In genomic region chr7:119102294-119102693, GRCh38 we compare ENCODE assay signal across 17 cellular contexts.
DNase-seq lines count a peak whose midpoint lies in the region; ATAC-seq, FAIRE-seq and TF ChIP-seq lines count a peak whose summit lies in the region.
"Had no signal": no experiment of that assay in that cellular context is flagged by ENCODE, and none has a peak within 500 bp of the region (broad histone marks: within the 10 kb centered on the region; RNA-seq: fewer than 3 reads in every experiment).

No MANE protein-coding gene starts in this region.

- H4K8ac ChIP-seq in H1 (ENCODE audit: extremely low read depth, insufficient read depth, low read length) = no peak overlapping the region

- H3F3A ChIP-seq in GM23338 (replicated peaks; ENCODE audit: low read depth) = no peaks in the 10 kb centered on the region

- H2AK5ac ChIP-seq in H1 (ENCODE audit: low read depth, low read length) = no peak overlapping the region

- H3K56ac ChIP-seq in H1 (replicated peaks; ENCODE audit: insufficient read length, low read depth, low read length) = no peak overlapping the region

- H2BK120ac ChIP-seq in H1 (replicated peaks; ENCODE audit: low read depth, low read length) = no peak overlapping the region

- no peak overlapping the region for H2BK5ac ChIP-seq in H1 (ENCODE audit: low read depth, low read length)

- no peak overlapping the region for H2BK20ac ChIP-seq in H1 (ENCODE audit: low read length)

- no peak overlapping the region for H4K5ac ChIP-seq in H1 (ENCODE audit: insufficient read length, low read depth, low read length)

- H3K4me1 Mint-ChIP-seq in GM23338 = peaks cover 44% of the 10 kb centered on the region
- H3K4me1 Mint-ChIP-seq in mesothelial cell of epicardium = peaks cover 30% of the 10 kb centered on the region
- H3K4me1 Mint-ChIP-seq: CD4-positive, alpha-beta memory T cell had no signal

- no peaks in the 10 kb centered on the region for H3K27me3 ChIP-seq in GM23338 (ENCODE audit: insufficient read depth)
- H3K27me3 ChIP-seq in H1 (replicated peaks in 1 of 4; ENCODE audit: control insufficient read depth in 3 of 4, extremely low read depth in 1 of 4, insufficient read depth in 3 of 4, low read length in 3 of 4) = no peaks in the 10 kb centered on the region

- H3K27ac Mint-ChIP-seq in GM23338 (no peak overlapping the region; the same call in 1 of the 2 replicates), mesothelial cell of epicardium (no peak overlapping the region)
- H3K27ac Mint-ChIP-seq: CD4-positive, alpha-beta memory T cell had no signal

- FAIRE-seq in H1 (lab: Jason Lieb, UNC) = no peak
- FAIRE-seq: D721Med, G401.6, GM12892 had no signal

- no peaks in the 10 kb centered on the region; the same call in 2 of the 3 replicates for H3K9me3 Mint-ChIP-seq in GM23338
- H3K9me3 Mint-ChIP-seq in mesothelial cell of epicardium = no peaks in the 10 kb centered on the region

- TF ChIP-seq CTCF in GM23338 (conservative IDR thresholded peaks at IDR 0.05; ENCODE audit: low read depth in 2 of 2) (no peak), VCaP (conservative IDR thresholded peaks at IDR 0.05) (no peak), H1 (IDR thresholded peaks at IDR 0.05; ENCODE audit: control extremely low read depth in 1 of 3, insufficient read depth in 1 of 3, low read depth in 1 of 3, low read length in 3 of 3) (no peak), mesothelial cell of epicardium (IDR thresholded peaks at IDR 0.05; ENCODE audit: unreplicated experiment) (no peak)

- 88% methylated on average over 1 of the region's 1 CpG; no CpG with 5 or more reads in 1 of the 2 experiments for WGBS in H1 (ENCODE audit: extremely low coverage in 1 of 2, insufficient coverage in 1 of 2, insufficient read length in 1 of 2, insufficient replicate concordance in 2 of 2, low coverage in 1 of 2, low lambda C conversion rate in 2 of 2, missing lambda C conversion rate in 1 of 2), 2 experiments

- H3K9me2 ChIP-seq in GM23338 (ENCODE audit: insufficient read depth) = 0 out of 2 replicates have a peak, but pooled peaks cover 3% of the 10 kb centered on the region

- H3K36me3 Mint-ChIP-seq in GM23338 (ENCODE audit: low read depth) (peaks cover 6% of the 10 kb centered on the region; the same call in 1 of the 3 replicates), mesothelial cell of epicardium (no peaks in the 10 kb centered on the region)
- H3K36me3 Mint-ChIP-seq: CD4-positive, alpha-beta memory T cell had no signal

- H3K4ac ChIP-seq in H1 (replicated peaks; ENCODE audit: insufficient read length, low read depth, low read length) = no peak overlapping the region

- no peak overlapping the region for H3K23ac ChIP-seq in H1 (ENCODE audit: insufficient read length)

- no peaks in the 10 kb centered on the region for H3K79me1 ChIP-seq in H1 (ENCODE audit: low read depth, low read length)

- H3K27ac ChIP-seq in GM23338 (ENCODE audit: low read depth) (no peak overlapping the region), VCaP (peak overlapping the region; percentile 95), H1 (ENCODE audit: low read depth, low read length) (no peak overlapping the region)

- CTCF ChIA-PET in H1 (lab: Charles Lee; ENCODE audit: partially characterized antibody) = interaction anchor here (0.6 kb wide), 1 partner anchor 215 kb away, joined by 3 read pairs; no protein-coding TSS in a partner anchor

- no peak overlapping the region for H3K14ac ChIP-seq in H1 (ENCODE audit: insufficient read length)

- H2AFZ ChIP-seq in GM23338 = peak overlapping the region; percentile 1; the same call in 1 of the 2 replicates
- H2AFZ ChIP-seq in H1 (ENCODE audit: low read length) = no peak overlapping the region

- H3K4me1 ChIP-seq in GM23338 (ENCODE audit: insufficient read depth) (peaks cover 41% of the 10 kb centered on the region), H1 (replicated peaks in 1 of 4; ENCODE audit: control insufficient read depth in 3 of 4, insufficient read depth in 4 of 4, low read length in 3 of 4) (peaks cover 0 to 7% (median 3%) of the 10 kb centered on the region in 4 experiments; a peak in 3 of 7 replicates)

- H3K27me3 Mint-ChIP-seq in GM23338 (ENCODE audit: insufficient read depth, low read depth, poor library complexity) = no peaks in the 10 kb centered on the region
- no peaks in the 10 kb centered on the region for H3K27me3 Mint-ChIP-seq in mesothelial cell of epicardium (ENCODE audit: low read depth)
- H3K27me3 Mint-ChIP-seq: CD4-positive, alpha-beta memory T cell had no signal

- H3K79me2 ChIP-seq in GM23338 (replicated peaks; ENCODE audit: insufficient read depth) = no peaks in the 10 kb centered on the region
- H3K79me2 ChIP-seq in H1 (ENCODE audit: control insufficient read depth in 1 of 2, insufficient read depth in 2 of 2, low read length in 2 of 2) = no peaks in the 10 kb centered on the region

- no peak overlapping the region for H2BK12ac ChIP-seq in H1 (ENCODE audit: low read depth, low read length)

- H2BK15ac ChIP-seq in H1 (ENCODE audit: low read length) = no peak overlapping the region

- H3K4me3 Mint-ChIP-seq in GM23338 = no peak overlapping the region
- no peak overlapping the region for H3K4me3 Mint-ChIP-seq in mesothelial cell of epicardium
- H3K4me3 Mint-ChIP-seq: CD4-positive, alpha-beta memory T cell; H9 had no signal

- H3K9ac ChIP-seq in H1 (replicated peaks in 1 of 4; ENCODE audit: extremely low read depth in 1 of 4, low read depth in 3 of 4, low read length in 3 of 4) = no peak overlapping the region

- no peaks in the 10 kb centered on the region for H4K20me1 ChIP-seq in GM23338 (replicated peaks; ENCODE audit: insufficient read depth)
- H4K20me1 ChIP-seq in H1 (replicated peaks in 1 of 2; ENCODE audit: control insufficient read depth in 1 of 2, insufficient read depth in 2 of 2, low read length in 2 of 2) = no peaks in the 10 kb centered on the region

- ATAC-seq in GM23338 (no peak), GM18870 (IDR thresholded peaks at IDR 0.05; ENCODE audit: unreplicated experiment) (no peak)
- ATAC-seq: HCT116 had no signal

- POLR2A ChIA-PET in H1 (lab: Charles Lee; ENCODE audit: partially characterized antibody) = no interaction called here

- no peak overlapping the region for H4K91ac ChIP-seq in H1 (replicated peaks; ENCODE audit: insufficient read length, low read length)

- H3K4me3 ChIP-seq in GM23338 (no peak overlapping the region), H1 (ENCODE audit: extremely low read depth in 1 of 4, insufficient read depth in 2 of 4, low read depth in 3 of 4, low read length in 4 of 4) (no peak overlapping the region)

- H3K18ac ChIP-seq in H1 (ENCODE audit: extremely low read depth, low read length) = no peak overlapping the region

- no peak for TF ChIP-seq POLR2A in H1 (IDR thresholded peaks at IDR 0.05; ENCODE audit: control extremely low read depth in 1 of 2, low read depth in 2 of 2, low read length in 2 of 2)

- no peak for TF ChIP-seq RAD21 in H1 (IDR thresholded peaks at IDR 0.05 in 1 of 2, conservative IDR thresholded peaks at IDR 0.05 in 1 of 2; ENCODE audit: low read depth in 2 of 2, low read length in 2 of 2)

- no peaks in the 10 kb centered on the region for H3K9me3 ChIP-seq in H1 (ENCODE audit: insufficient read depth in 2 of 2, low read depth in 1 of 2, low read length in 1 of 2)

- no peaks in the 10 kb centered on the region for H3K23me2 ChIP-seq in H1 (ENCODE audit: low read depth, low read length)

- no peak for TF ChIP-seq EP300 in H1 (IDR thresholded peaks at IDR 0.05; ENCODE audit: borderline replicate concordance in 1 of 2, low read depth in 2 of 2, low read length in 2 of 2)

- no peaks in the 10 kb centered on the region for H3K36me3 ChIP-seq in GM23338 (ENCODE audit: insufficient read depth)
- H3K36me3 ChIP-seq in H1 (ENCODE audit: control insufficient read depth in 2 of 4, insufficient read depth in 4 of 4, low read length in 3 of 4) = no peaks in the 10 kb centered on the region

- DNase-seq in DMS53 (lab: John Stamatoyannopoulos, UW) (peak; percentile 11), DMS53 treated with DMSO at 0.1 percent for 48 hours (lab: John Stamatoyannopoulos, UW; ENCODE audit: unreplicated experiment) (no peak), GM23338 (ENCODE audit: low spot score) (no peak), H1 (ENCODE audit: low read depth in 1 of 2, low spot score in 2 of 2) (no peak), mesothelial cell of epicardium (ENCODE audit: low spot score in 2 of 2, unreplicated experiment in 2 of 2) (no peak), HPDE6-E6E7 (ENCODE audit: extremely low spot score) (no peak)
- DNase-seq: 8988T; CD4-positive, alpha-beta memory T cell; DMS 273 treated with DMSO at 0.1 percent for 48 hours; DND-41; H9 had no signal

- H3K4me2 ChIP-seq in GM23338 (no peak overlapping the region), H1 (ENCODE audit: insufficient read depth in 1 of 2, low read depth in 2 of 2, low read length in 2 of 2) (no peak overlapping the region)

TF ChIP-seq in GM23338, 12 proteins besides CTCF, POLR2A, EP300 and RAD21:
- no peak for TF ChIP-seq ZNF114 (CRISPR knock-in tag; IDR thresholded peaks at IDR 0.05)

TF ChIP-seq in H1, 55 proteins besides CTCF, POLR2A, EP300 and RAD21:
- TF ChIP-seq EGR1 (IDR thresholded peaks at IDR 0.05; ENCODE audit: borderline replicate concordance, low read depth, low read length) (no peak), POLR2AphosphoS5 (IDR thresholded peaks at IDR 0.05; ENCODE audit: low read depth, low read length) (no peak), BRCA1 (IDR thresholded peaks at IDR 0.05; ENCODE audit: low read depth, low read length) (no peak), MAFK (IDR thresholded peaks at IDR 0.05; ENCODE audit: low read depth, low read length) (peak; percentile 74), CREB1 (IDR thresholded peaks at IDR 0.05) (no peak)
TF ChIP-seq in H1: peak in this region for 1.
